Comparison of ENCODE assay signal across 18 cellular contexts in the genomic region with DNA sequence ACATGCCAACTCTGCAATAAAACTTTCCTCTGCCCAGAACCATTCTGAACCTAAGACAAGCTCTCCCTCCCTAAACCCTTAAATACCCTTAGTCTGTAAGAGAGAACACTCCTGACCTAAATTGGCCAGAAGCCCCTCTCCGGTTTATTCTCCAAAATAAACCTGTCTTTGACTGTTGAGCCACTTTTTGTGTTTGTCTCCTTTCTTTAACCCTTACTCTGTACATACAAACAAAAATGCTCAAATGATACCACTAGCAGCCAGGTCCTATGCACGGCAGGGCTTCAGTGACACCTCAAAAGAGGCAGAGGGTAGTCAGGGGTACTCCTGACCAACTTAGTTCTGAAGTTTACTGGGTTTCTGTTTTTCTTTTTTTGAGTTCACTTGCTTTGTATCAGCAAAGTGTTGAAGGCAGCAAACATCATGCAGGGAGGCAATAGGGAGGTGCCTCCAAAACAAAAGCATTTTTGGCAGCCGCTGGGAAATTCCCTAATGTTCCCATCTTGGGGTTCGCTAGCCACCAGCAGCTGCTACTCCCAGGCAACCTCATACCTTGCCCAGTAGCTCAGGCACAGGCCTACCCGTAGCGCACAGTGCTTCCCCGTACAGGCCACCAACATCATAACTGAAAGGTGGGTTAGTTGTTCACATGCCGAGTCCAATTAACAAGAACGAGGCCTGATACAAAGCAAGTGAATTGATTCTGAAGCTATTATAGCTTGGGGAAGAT.
A peak's percentile ranks its signal among the peaks of the same experiment; 100 is the strongest.
DNase-seq lines count a peak whose midpoint lies in the region; ATAC-seq, FAIRE-seq and TF ChIP-seq lines count a peak whose summit lies in the region.
"Had no signal": no experiment of that assay in that cellular context is flagged by ENCODE, and none has a peak within 500 bp of the region (broad histone marks: within the 10 kb centered on the region; RNA-seq: fewer than 3 reads in every experiment).

No MANE protein-coding gene starts in this region.

- no peak overlapping the region for H2AFZ ChIP-seq in hepatocyte

- H3K4me2 ChIP-seq in hepatocyte, result no peak overlapping the region

- H3K36me3 ChIP-seq in HUES6 (ENCODE audit: control insufficient read depth, insufficient read depth, low read length) (no peaks in the 10 kb centered on the region), hepatocyte (replicated peaks; ENCODE audit: insufficient read depth, low read depth) (no peaks in the 10 kb centered on the region), prostate gland (no peaks in the 10 kb centered on the region)
- H3K36me3 ChIP-seq: SJCRH30 had no signal

- H3K9me3 ChIP-seq in HUES6 (ENCODE audit: control insufficient read depth, insufficient read depth, low read depth, low read length) (peaks cover 4% of the 10 kb centered on the region; the same call in 1 of the 2 replicates), hepatocyte (ENCODE audit: low read depth) (no peaks in the 10 kb centered on the region), prostate gland (no peaks in the 10 kb centered on the region)

- H3K27ac ChIP-seq in HUES6 (ENCODE audit: low read depth, low read length) (no peak overlapping the region), hepatocyte (peak overlapping the region; percentile 51), prostate gland (no peak overlapping the region)
- H3K27ac ChIP-seq: SJCRH30 had no signal

- peak overlapping the region; percentile 6 for H3K9ac ChIP-seq in HUES6 (ENCODE audit: low read length)

- no peak for TF ChIP-seq POLR2A in prostate gland (IDR thresholded peaks at IDR 0.05)

- 77% methylated on average over 9 of the region's 9 CpGs for WGBS in hepatocyte (ENCODE audit: low lambda C conversion rate, missing lambda C conversion rate)
- 90% methylated on average over 9 of the region's 9 CpGs for WGBS in prostate gland

- peak; percentile 9 for FAIRE-seq in GM18507 (lab: Jason Lieb, UNC)
- FAIRE-seq: D721Med had no signal

- TF ChIP-seq CTCF in hepatocyte (IDR thresholded peaks at IDR 0.05; ENCODE audit: poor library complexity) (no peak), prostate gland (IDR thresholded peaks at IDR 0.05) (no peak)

- H3K4me1 ChIP-seq in HUES6 (ENCODE audit: control insufficient read depth, insufficient read depth, low read length), result peaks cover 32% of the 10 kb centered on the region
- peaks cover 8% of the 10 kb centered on the region for H3K4me1 ChIP-seq in hepatocyte (ENCODE audit: insufficient read depth)
- no peaks in the 10 kb centered on the region for H3K4me1 ChIP-seq in prostate gland (replicated peaks)

- H3K27me3 ChIP-seq in HUES6 (ENCODE audit: control insufficient read depth, insufficient read depth, low read length), result peaks cover 74% of the 10 kb centered on the region
- H3K27me3 ChIP-seq in hepatocyte, result no peaks in the 10 kb centered on the region
- H3K27me3 ChIP-seq in prostate gland (replicated peaks; ENCODE audit: insufficient read depth), result no peaks in the 10 kb centered on the region
- H3K27me3 ChIP-seq: SJCRH30 had no signal

- no peaks in the 10 kb centered on the region for H3K9me2 ChIP-seq in hepatocyte (replicated peaks; ENCODE audit: insufficient read depth)

- intact Hi-C loops in prostate gland (cut with DNase I), result no loop called here

- ATAC-seq in HG03139 (IDR thresholded peaks at IDR 0.05; ENCODE audit: unreplicated experiment), result no peak
- ATAC-seq: PC-3 had no signal

- no peak overlapping the region; the same call in 1 of the 2 replicates for H3K4me3 ChIP-seq in HUES6 (ENCODE audit: low read depth, low read length)
- no peak overlapping the region for H3K4me3 ChIP-seq in hepatocyte
- no peak overlapping the region for H3K4me3 ChIP-seq in prostate gland
- H3K4me3 ChIP-seq: SJCRH30 had no signal

- DNase-seq in GM18507 (ENCODE audit: extremely low spot score, insufficient read length, low read depth) (no peak), hepatocyte (ENCODE audit: low spot score) (no peak), retina (peak; percentile 12), prostate gland (ENCODE audit: low spot score) (no peak)
- DNase-seq in stimulated activated CD8-positive, alpha-beta memory T cell treated with anti-CD3 and anti-CD28 coated beads, Interleukin-4, amount 100 ng/mL, for 48 hours, result no peak
- DNase-seq in stimulated activated CD4-positive, alpha-beta T cell treated with anti-CD3 and anti-CD28 coated beads, Interleukin-4, amount 100 ng/mL, for 24 hours, result no peak
- DNase-seq: CD4-positive, alpha-beta T cell; DMS79 treated with DMSO at 0.1 percent for 48 hours; HCEC 1CT; KBM-7; NCI-H1417 treated with DMSO at 0.1 percent for 48 hours; NCI-H2029 treated with DMSO at 0.1 percent for 48 hours; NCI-H82; PC-3; SJCRH30 had no signal

- no peaks in the 10 kb centered on the region for H4K20me1 ChIP-seq in hepatocyte (ENCODE audit: insufficient read depth, poor library complexity, severe bottlenecking)

- no peaks in the 10 kb centered on the region for H3K79me2 ChIP-seq in hepatocyte
